Comparison of ENCODE assay signal across 10 cellular contexts in genomic region chr9:101400120-101400519, GRCh38. TPM values are rescaled to one million over a fixed set of nuclear protein-coding genes. Genes with fewer than 3 reads are reported as not detected.
A peak's percentile ranks its signal among the peaks of the same experiment; 100 is the strongest.
DNase-seq lines count a peak whose midpoint lies in the region; ATAC-seq and TF ChIP-seq lines count a peak whose summit lies in the region.
"Had no signal": no experiment of that assay in that cellular context is flagged by ENCODE, and none has a peak within 500 bp of the region (broad histone marks: within the 10 kb centered on the region; RNA-seq: fewer than 3 reads in every experiment).

No MANE protein-coding gene starts in this region.

- intact Hi-C loops in activated CD4-positive, alpha-beta T cell treated with anti-CD3 and anti-CD28 coated beads, Interleukin-2, amount 10 ng/mL, durations not matched to agents 24 days and 14 days (cut with micrococcal nuclease): loop anchor here (5.0 kb wide), 1 partner anchor 57 kb away; no protein-coding TSS in a partner anchor
- intact Hi-C loops in stomach (cut with DNase I; ENCODE audit: low total_unique reads): no loop called here

- H3K4me1 ChIP-seq in iPS-20b (ENCODE audit: insufficient read depth, low read length) (peaks cover 5% of the 10 kb centered on the region; the same call in 1 of the 2 replicates), stomach (peaks cover 17 to 51% (median 42%) of the 10 kb centered on the region in 4 donors)

- H3K9me3 Mint-ChIP-seq in activated CD4-positive, alpha-beta T cell treated with anti-CD3 and anti-CD28 coated beads, Interleukin-2, amount 10 ng/mL, durations not matched to agents 24 days and 14 days: peaks cover 36% of the 10 kb centered on the region
- H3K9me3 Mint-ChIP-seq in activated naive CD8-positive, alpha-beta T cell treated with anti-CD3 and anti-CD28 coated beads for 36 hours: peaks cover 34% of the 10 kb centered on the region

- ATAC-seq in GM18519 (IDR thresholded peaks at IDR 0.05; ENCODE audit: low FRiP score, unreplicated experiment) (no peak), HG03045 (IDR thresholded peaks at IDR 0.05; ENCODE audit: unreplicated experiment) (no peak)

- H3K36me3 ChIP-seq in iPS-20b (ENCODE audit: insufficient read depth, low read depth, low read length) (peaks cover 66% of the 10 kb centered on the region), stomach (peaks cover 44 to 52% (median 51%) of the 10 kb centered on the region in 4 donors)

- WGBS in stomach, 5 donors: 44 to 60% (median 47%) methylated on average over 5 of the region's 5 CpGs

- no peak for TF ChIP-seq EP300 in stomach (IDR thresholded peaks at IDR 0.05)

- no peak for DNase-seq in activated CD4-positive, alpha-beta T cell treated with anti-CD3 and anti-CD28 coated beads, Interleukin-2, amount 10 ng/mL, durations not matched to agents 24 days and 14 days
- DNase-seq in activated CD4-positive, alpha-beta T cell treated with anti-CD3 and anti-CD28 coated beads for 1 hour: no peak
- no peak for DNase-seq in activated naive CD8-positive, alpha-beta T cell treated with anti-CD3 and anti-CD28 coated beads for 36 hours
- DNase-seq in stomach: no peak
- no peak for DNase-seq in NCI-H526 treated with DMSO at 0.1 percent for 48 hours (lab: John Stamatoyannopoulos, UW)
- DNase-seq: EL had no signal

- H3K27ac ChIP-seq in iPS-20b (ENCODE audit: low read length): no peak overlapping the region
- peak overlapping the region in 3 of 5 donors; percentile 85 to 92 (median 88) for H3K27ac ChIP-seq in stomach

- H3K36me3 Mint-ChIP-seq in activated CD4-positive, alpha-beta T cell treated with anti-CD3 and anti-CD28 coated beads, Interleukin-2, amount 10 ng/mL, durations not matched to agents 24 days and 14 days (ENCODE audit: low read depth): peaks cover 80% of the 10 kb centered on the region
- peaks cover 75% of the 10 kb centered on the region for H3K36me3 Mint-ChIP-seq in activated naive CD8-positive, alpha-beta T cell treated with anti-CD3 and anti-CD28 coated beads for 36 hours

- H3K27me3 ChIP-seq in iPS-20b (ENCODE audit: insufficient read depth, low read length) (no peaks in the 10 kb centered on the region), stomach (no peaks in the 10 kb centered on the region)

- H3K4me3 ChIP-seq in iPS-20b (ENCODE audit: low read length) (peak overlapping the region; percentile 81), stomach (peak overlapping the region; percentile 66 to 78 (median 71))

- no peak for TF ChIP-seq CTCF in stomach (IDR thresholded peaks at IDR 0.05)

- no peak overlapping the region for H3K9ac ChIP-seq in iPS-20b (ENCODE audit: low read depth, low read length)

- no peaks in the 10 kb centered on the region for H3K27me3 Mint-ChIP-seq in activated CD4-positive, alpha-beta T cell treated with anti-CD3 and anti-CD28 coated beads, Interleukin-2, amount 10 ng/mL, durations not matched to agents 24 days and 14 days
- no peaks in the 10 kb centered on the region for H3K27me3 Mint-ChIP-seq in activated naive CD8-positive, alpha-beta T cell treated with anti-CD3 and anti-CD28 coated beads for 36 hours

- peak overlapping the region; percentile 77 for H3K27ac Mint-ChIP-seq in activated CD4-positive, alpha-beta T cell treated with anti-CD3 and anti-CD28 coated beads, Interleukin-2, amount 10 ng/mL, durations not matched to agents 24 days and 14 days
- H3K27ac Mint-ChIP-seq in activated naive CD8-positive, alpha-beta T cell treated with anti-CD3 and anti-CD28 coated beads for 36 hours: peak overlapping the region; percentile 59

- no peak for TF ChIP-seq POLR2A in stomach (IDR thresholded peaks at IDR 0.05)

- peaks cover 3% of the 10 kb centered on the region; the same call in 1 of the 2 replicates for H3K9me3 ChIP-seq in iPS-20b (ENCODE audit: insufficient read depth, low read depth, low read length)
- H3K9me3 ChIP-seq in stomach: peaks cover 0 to 26% (median 14%) of the 10 kb centered on the region in 4 donors

- H3K4me3 Mint-ChIP-seq in activated CD4-positive, alpha-beta T cell treated with anti-CD3 and anti-CD28 coated beads, Interleukin-2, amount 10 ng/mL, durations not matched to agents 24 days and 14 days: peak overlapping the region; percentile 94
- peak overlapping the region; percentile 89 for H3K4me3 Mint-ChIP-seq in activated naive CD8-positive, alpha-beta T cell treated with anti-CD3 and anti-CD28 coated beads for 36 hours

- peaks cover 44% of the 10 kb centered on the region for H3K4me1 Mint-ChIP-seq in activated CD4-positive, alpha-beta T cell treated with anti-CD3 and anti-CD28 coated beads, Interleukin-2, amount 10 ng/mL, durations not matched to agents 24 days and 14 days
- peaks cover 36% of the 10 kb centered on the region for H3K4me1 Mint-ChIP-seq in activated naive CD8-positive, alpha-beta T cell treated with anti-CD3 and anti-CD28 coated beads for 36 hours

RNA-seq across cellular contexts. Expression of gene ZNF189, which starts 1.5 kb away (rescaled TPM):
- total RNA-seq in activated CD4-positive, alpha-beta T cell treated with anti-CD3 and anti-CD28 coated beads, Interleukin-2, amount 10 ng/mL, durations not matched to agents 24 days and 14 days: 11.7 and 12.7 TPM in 2 replicates
- 1 to 10 TPM; 7.7 to 8.4 TPM for total RNA-seq in activated naive CD8-positive, alpha-beta T cell treated with anti-CD3 and anti-CD28 coated beads for 36 hours
- 10 to 100 TPM in 4 of 5 donors, 1 to 10 TPM in 1; 7.0 to 52.2 (median 25.7) TPM for total RNA-seq in stomach
- polyA plus RNA-seq in stomach: 10 to 100 TPM in 1 of 3 donors, 1 to 10 TPM in 2; 5.8 to 10.8 (median 7.0) TPM

RNA-seq across cellular contexts. Expression of gene MRPL50, which starts 1.7 kb away (rescaled TPM):
- total RNA-seq in activated CD4-positive, alpha-beta T cell treated with anti-CD3 and anti-CD28 coated beads, Interleukin-2, amount 10 ng/mL, durations not matched to agents 24 days and 14 days: 18.6 and 19.8 TPM in 2 replicates
- total RNA-seq in activated naive CD8-positive, alpha-beta T cell treated with anti-CD3 and anti-CD28 coated beads for 36 hours: 10 to 100 TPM; 17.3 to 19.4 TPM
- 10 to 100 TPM in 3 of 5 donors, 1 to 10 TPM in 1, under 1 TPM in 1; 0.87 to 46.1 (median 22.8) TPM for total RNA-seq in stomach
- polyA plus RNA-seq in stomach: 10 to 100 TPM in 2 of 3 donors, 1 to 10 TPM in 1; 7.0 to 12.2 (median 11.8) TPM

RNA-seq across cellular contexts. Expression of gene BAAT, which starts 15.3 kb away (rescaled TPM):
- 0.07 TPM in 1 of 2 replicates, not detected in the other for total RNA-seq in activated CD4-positive, alpha-beta T cell treated with anti-CD3 and anti-CD28 coated beads, Interleukin-2, amount 10 ng/mL, durations not matched to agents 24 days and 14 days
- under 1 TPM; 0.06 to 0.10 TPM for total RNA-seq in activated naive CD8-positive, alpha-beta T cell treated with anti-CD3 and anti-CD28 coated beads for 36 hours
- under 1 TPM in 1 of 5 donors, not detected in 4; 0.55 TPM for total RNA-seq in stomach
- not detected for polyA plus RNA-seq in stomach

RNA-seq across cellular contexts. Expression of gene ALDOB, which starts 35.5 kb away (rescaled TPM):
- not detected in 2 replicates for total RNA-seq in activated CD4-positive, alpha-beta T cell treated with anti-CD3 and anti-CD28 coated beads, Interleukin-2, amount 10 ng/mL, durations not matched to agents 24 days and 14 days
- total RNA-seq in activated naive CD8-positive, alpha-beta T cell treated with anti-CD3 and anti-CD28 coated beads for 36 hours: not detected
- total RNA-seq in stomach: 100 to 1,000 TPM in 1 of 5 donors, 1 to 10 TPM in 2, under 1 TPM in 1, not detected in 1; 0.45 to 101 (median 2.4) TPM
- 10 to 100 TPM in 1 of 3 donors, 1 to 10 TPM in 2; 1.1 to 13.0 (median 2.5) TPM for polyA plus RNA-seq in stomach
- total RNA-seq: myocyte had no signal
